8 cellular contexts compared by ENCODE assay signal in the genomic region with DNA sequence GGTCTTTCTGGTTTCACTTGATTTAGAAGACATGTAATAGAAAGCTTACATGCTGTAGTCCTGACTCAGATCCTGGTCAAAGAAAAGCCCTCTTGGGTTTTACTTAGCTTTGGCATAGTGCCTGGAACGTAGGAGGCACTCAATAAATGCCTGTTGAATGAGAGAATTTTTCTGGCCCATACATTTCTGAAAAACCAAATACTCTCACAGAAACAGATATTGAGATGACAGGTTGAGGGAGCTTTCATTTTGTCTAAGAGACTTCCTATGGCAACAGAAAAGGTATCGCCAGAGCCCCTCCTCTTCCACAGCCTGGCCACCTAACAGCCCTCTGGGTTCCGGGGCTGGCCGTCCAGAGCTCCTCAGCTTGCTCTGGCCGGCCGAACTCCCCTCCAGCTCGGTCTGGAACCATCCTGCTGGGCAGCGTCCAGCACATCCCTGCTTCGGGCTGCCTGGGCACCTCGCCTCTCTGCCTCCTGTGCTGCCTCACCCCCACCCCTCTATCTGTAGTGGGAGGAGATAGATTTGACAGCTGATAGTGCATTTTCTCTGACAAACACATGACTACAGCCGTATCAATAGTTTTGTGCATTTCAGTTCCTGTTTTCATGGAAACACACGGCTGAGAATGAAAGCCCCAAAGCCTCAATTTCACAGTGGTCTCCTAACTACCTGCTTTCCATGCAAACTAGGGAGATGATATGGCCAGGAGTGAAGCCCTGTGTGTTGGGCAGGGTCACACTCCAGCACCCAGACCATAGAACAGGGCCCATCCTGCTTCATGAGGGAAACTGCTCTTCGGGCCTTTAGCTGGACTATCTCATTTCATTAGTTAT. TPM values are rescaled to one million over a fixed set of nuclear protein-coding genes. Genes with fewer than 3 reads are reported as not detected.
A peak's percentile ranks its signal among the peaks of the same experiment; 100 is the strongest.
DNase-seq lines count a peak whose midpoint lies in the region; ATAC-seq and TF ChIP-seq lines count a peak whose summit lies in the region.

No MANE protein-coding gene starts in this region.

- H3K9me3 ChIP-seq in vagina, result no peaks in the 10 kb centered on the region

- intact Hi-C loops in vagina (cut with DNase I), result no loop called here

- peak overlapping the region; percentile 57 for H3K27ac ChIP-seq in vagina

- DNase-seq in A172 (ENCODE audit: low spot score) (peak; percentile 81), SW 1271 (lab: John Stamatoyannopoulos, UW) (peak; percentile 37 to 40), foreskin melanocyte (peak; percentile 27), vagina (ENCODE audit: extremely low spot score in 2 of 2) (no peak), G401 (ENCODE audit: low spot score) (no peak)
- DNase-seq in stimulated activated CD4-positive, alpha-beta T cell treated with anti-CD3 and anti-CD28 coated beads, Interleukin-1b, Interleukin-23, amount 100 ng/mL, for 48 hours, result no peak

- peak overlapping the region in 1 of 2 donors; percentile 4 for H3K4me3 ChIP-seq in vagina

- ATAC-seq in GM18867 (IDR thresholded peaks at IDR 0.05; ENCODE audit: unreplicated experiment) (peak; percentile 85), HG02885 (IDR thresholded peaks at IDR 0.05; ENCODE audit: poor library complexity, unreplicated experiment) (peak; percentile 86)

- no peak for TF ChIP-seq POLR2A in vagina (IDR thresholded peaks at IDR 0.05)

- peaks cover 26% of the 10 kb centered on the region for H3K4me1 ChIP-seq in vagina

- in situ Hi-C loops in G401 (cut with HindIII; ENCODE audit: low sequenced_read_pairs), result no loop called here

- H3K36me3 ChIP-seq in vagina, result no peaks in the 10 kb centered on the region

- no peaks in the 10 kb centered on the region for H3K27me3 ChIP-seq in vagina

- no peak for TF ChIP-seq CTCF in vagina (IDR thresholded peaks at IDR 0.05)

RNA-seq across cellular contexts. Expression of gene IL4, which starts 1.1 kb away (rescaled TPM):
- total RNA-seq in A172 (2014; rRNA removed; shearing (Covaris generic)), result not detected in 2 replicates
- total RNA-seq in vagina, result not detected
- not detected in 2 replicates for total RNA-seq in G401 (2014; rRNA removed; shearing (Covaris generic))

RNA-seq across cellular contexts. Expression of gene IL13, which starts 16.9 kb away (rescaled TPM):
- total RNA-seq in A172 (2014; rRNA removed; shearing (Covaris generic)), result not detected in 2 replicates
- not detected for total RNA-seq in vagina
- not detected in 2 replicates for total RNA-seq in G401 (2014; rRNA removed; shearing (Covaris generic))

Comparison
In these comparisons a context has a peak if more than half of its experiments do, and no peak if none do; other contexts are left out.
1. DNase-seq: peak in A172 (single experiment), SW 1271 (2 of 2) and foreskin melanocyte (single experiment); none in vagina (0 of 2), stimulated activated CD4-positive, alpha-beta T cell treated with anti-CD3 and anti-CD28 coated beads, Interleukin-1b, Interleukin-23, amount 100 ng/mL, for 48 hours (single experiment) and G401 (single experiment).